In the genomic region with DNA sequence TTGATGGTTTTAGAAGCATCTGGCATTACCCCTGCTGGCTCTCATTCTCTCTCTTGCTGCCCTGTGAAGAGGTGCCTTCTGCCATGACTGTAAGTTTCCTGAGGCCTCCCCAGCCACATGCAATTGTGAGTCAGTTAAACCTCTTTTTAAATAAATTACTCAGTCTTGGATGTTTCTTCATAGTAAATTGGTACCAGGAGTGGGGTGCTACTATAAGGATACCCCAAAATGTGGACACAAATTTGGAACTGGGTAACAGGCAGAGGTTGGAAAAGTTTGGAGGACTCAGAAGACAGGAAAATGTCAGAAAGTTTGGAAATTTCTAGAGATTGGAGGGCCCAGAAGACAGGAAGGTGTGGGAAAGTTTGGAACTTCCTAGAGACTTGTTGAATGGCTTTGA, we compare ENCODE assay signal across 14 cellular contexts. TPM values are rescaled to one million over a fixed set of nuclear protein-coding genes. Genes with fewer than 3 reads are reported as not detected.
"Had no signal": no experiment of that assay in that cellular context is flagged by ENCODE, and none has a peak within 500 bp of the region (broad histone marks: within the 10 kb centered on the region; RNA-seq: fewer than 3 reads in every experiment).

No MANE protein-coding gene starts in this region.

RNA-seq across cellular contexts. Expression of a gene that starts 42.4 kb away (rescaled TPM):
- total RNA-seq: activated B cell treated with CpG ODN at 0.5 μM for 24 hours; activated CD4-positive, alpha-beta memory T cell treated with anti-CD3 and anti-CD28 coated beads for 36 hours; activated CD4-positive, alpha-beta memory T cell treated with anti-CD3 and anti-CD28 coated beads, Interleukin-2, amount 10 ng/mL, durations not matched to agents 7 days and 5 days; activated CD4-positive, alpha-beta T cell treated with anti-CD3 and anti-CD28 coated beads for 36 hours; activated CD4-positive, alpha-beta T cell treated with anti-CD3 and anti-CD28 coated beads, Interleukin-2, amount 10 ng/mL, durations not matched to agents 24 days and 14 days; activated CD4-positive, alpha-beta T cell treated with anti-CD3 and anti-CD28 coated beads, Interleukin-2, amount 10 ng/mL, durations not matched to agents 7 days and 5 days; activated CD8-positive, alpha-beta memory T cell treated with anti-CD3 and anti-CD28 coated beads for 36 hours; activated CD8-positive, alpha-beta T cell treated with anti-CD3 and anti-CD28 coated beads for 36 hours; activated CD8-positive, alpha-beta T cell treated with anti-CD3 and anti-CD28 coated beads, Interleukin-2, amount 10 ng/mL, durations not matched to agents 7 days and 5 days; T-cell; T-helper 1 cell treated with Interleukin-12 subunit alpha and Interleukin-12 subunit beta and Interleukin-4 antibody, amounts not matched to agents 30 ng/mL and 1 ng/mL, for 36 hours; T-helper 17 cell; T-helper 2 cell treated with Interferon-gamma antibody and Interleukin-4, amounts not matched to agents 100 ng/mL and 5 ng/mL, for 36 hours; WTC11 had no signal
